ENCODE assay signal across 12 cellular contexts in the genomic region with DNA sequence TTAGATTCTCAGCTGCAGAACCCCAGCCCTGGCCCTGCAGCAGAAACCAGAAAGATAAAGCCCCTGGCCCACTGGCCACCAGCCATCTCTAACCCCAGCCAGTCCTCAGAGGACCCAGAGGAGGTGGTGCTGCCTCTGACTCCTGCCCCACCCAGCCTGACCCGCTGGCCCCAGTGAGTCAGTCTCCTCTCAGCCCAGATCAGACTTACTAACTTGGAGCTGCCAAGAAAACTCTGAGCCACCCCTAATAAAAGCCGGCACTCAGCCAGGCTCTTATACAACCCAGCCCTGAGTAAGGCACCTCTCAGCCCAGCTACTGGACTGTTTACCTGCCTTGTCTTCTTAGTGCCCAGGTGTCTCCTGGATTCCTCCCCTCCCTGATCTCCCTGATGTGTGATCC. TPM values are rescaled to one million over a fixed set of nuclear protein-coding genes. Genes with fewer than 3 reads are reported as not detected.
DNase-seq lines count a peak whose midpoint lies in the region; ATAC-seq and TF ChIP-seq lines count a peak whose summit lies in the region.
"Had no signal": no experiment of that assay in that cellular context is flagged by ENCODE, and none has a peak within 500 bp of the region (broad histone marks: within the 10 kb centered on the region; RNA-seq: fewer than 3 reads in every experiment).

No MANE protein-coding gene starts in this region.

- no peaks in the 10 kb centered on the region for H3K9me3 Mint-ChIP-seq in mesothelial cell of epicardium

- H3K4me1 ChIP-seq in aorta (ENCODE audit: control insufficient read depth in 1 of 2, insufficient read depth in 2 of 2, low read length in 2 of 2), result peaks cover 5 to 7% of the 10 kb centered on the region in 2 donors
- H3K4me1 ChIP-seq: parathyroid adenoma had no signal

- ATAC-seq in aorta (ENCODE audit: low FRiP score) (peak; percentile 88), GM19351 (IDR thresholded peaks at IDR 0.05; ENCODE audit: unreplicated experiment) (no peak)

- WGBS in aorta, 2 donors, result 7 to 9% methylated on average over 2 of the region's 2 CpGs

- DNase-seq in SIG-M5 treated with dmso at 0.1 percent for 504 hours (lab: John Stamatoyannopoulos, UW; ENCODE audit: unreplicated experiment) (peak; percentile 2), SIG-M5 (lab: John Stamatoyannopoulos, UW) (no peak), epithelial cell of esophagus (ENCODE audit: low read depth) (peak; percentile 88), mesothelial cell of epicardium (ENCODE audit: low spot score in 2 of 2, unreplicated experiment in 2 of 2) (no peak), aorta (peak; percentile 93 to 94)
- no peak for DNase-seq in stimulated activated CD4-positive, alpha-beta T cell treated with anti-CD3 and anti-CD28 coated beads, Interleukin-1b, Interleukin-23, amount 100 ng/mL, for 48 hours
- DNase-seq in stimulated activated CD8-positive, alpha-beta memory T cell treated with anti-CD3 and anti-CD28 coated beads, Interleukin-4, amount 100 ng/mL, for 48 hours, result no peak
- DNase-seq: activated CD4-positive, alpha-beta T cell treated with anti-CD3 and anti-CD28 coated beads, Interleukin-2, amount 50 U/mL, for 4 hours; NCI-H526 had no signal

- peaks cover 11% of the 10 kb centered on the region for H3K4me1 Mint-ChIP-seq in mesothelial cell of epicardium

- H3K27me3 Mint-ChIP-seq in mesothelial cell of epicardium (ENCODE audit: low read depth), result no peaks in the 10 kb centered on the region

- H3K27ac Mint-ChIP-seq in mesothelial cell of epicardium, result peak overlapping the region; percentile 15

- H3K27ac ChIP-seq in aorta (ENCODE audit: low read depth in 1 of 2, low read length in 2 of 2), result peak overlapping the region in 1 of 2 donors; percentile 75
- H3K27ac ChIP-seq: 22Rv1, parathyroid adenoma had no signal

- no peaks in the 10 kb centered on the region for H3K9me3 ChIP-seq in aorta (ENCODE audit: control insufficient read depth, low read length)

- no peak overlapping the region for H3K4me3 Mint-ChIP-seq in mesothelial cell of epicardium

- H3K36me3 Mint-ChIP-seq in mesothelial cell of epicardium, result no peaks in the 10 kb centered on the region

- intact Hi-C loops in aorta (cut with DNase I), result no loop called here

- no peaks in the 10 kb centered on the region for H3K27me3 ChIP-seq in aorta (ENCODE audit: control insufficient read depth in 1 of 2, insufficient read depth in 2 of 2, low read length in 1 of 2)

- H3K36me3 ChIP-seq in aorta (ENCODE audit: control insufficient read depth in 1 of 2, insufficient read depth in 2 of 2, low read length in 1 of 2), result no peaks in the 10 kb centered on the region

- TF ChIP-seq CTCF in epithelial cell of esophagus (IDR thresholded peaks at IDR 0.05; ENCODE audit: insufficient read depth, low read depth, low read length, missing control alignments), result no peak
- TF ChIP-seq CTCF in mesothelial cell of epicardium (IDR thresholded peaks at IDR 0.05; ENCODE audit: unreplicated experiment), result no peak

- no peak overlapping the region for H3K4me3 ChIP-seq in epithelial cell of esophagus (ENCODE audit: low read length)
- no peak overlapping the region for H3K4me3 ChIP-seq in aorta (ENCODE audit: low read length in 2 of 2)

RNA-seq across cellular contexts. Expression of a gene that starts 2.0 kb away (rescaled TPM):
- 0.11 to 0.29 TPM in 2 of 3 replicates, not detected in the other for total RNA-seq in mesothelial cell of epicardium
- total RNA-seq in aorta, result under 1 TPM in 1 of 2 donors, not detected in 1; 0.54 TPM
- polyA plus RNA-seq in aorta, result under 1 TPM; 0.10 to 0.13 TPM

Comparison
In these comparisons a context has a peak if more than half of its experiments do, and no peak if none do; other contexts are left out.
1. DNase-seq: peak in SIG-M5 treated with dmso at 0.1 percent for 504 hours (single experiment), epithelial cell of esophagus (single experiment) and aorta (2 of 2); none in SIG-M5 (single experiment), mesothelial cell of epicardium (0 of 2), stimulated activated CD4-positive, alpha-beta T cell treated with anti-CD3 and anti-CD28 coated beads, Interleukin-1b, Interleukin-23, amount 100 ng/mL, for 48 hours (single experiment) and stimulated activated CD8-positive, alpha-beta memory T cell treated with anti-CD3 and anti-CD28 coated beads, Interleukin-4, amount 100 ng/mL, for 48 hours (single experiment).